ENCODE assay signal across 8 cellular contexts in the genomic region with DNA sequence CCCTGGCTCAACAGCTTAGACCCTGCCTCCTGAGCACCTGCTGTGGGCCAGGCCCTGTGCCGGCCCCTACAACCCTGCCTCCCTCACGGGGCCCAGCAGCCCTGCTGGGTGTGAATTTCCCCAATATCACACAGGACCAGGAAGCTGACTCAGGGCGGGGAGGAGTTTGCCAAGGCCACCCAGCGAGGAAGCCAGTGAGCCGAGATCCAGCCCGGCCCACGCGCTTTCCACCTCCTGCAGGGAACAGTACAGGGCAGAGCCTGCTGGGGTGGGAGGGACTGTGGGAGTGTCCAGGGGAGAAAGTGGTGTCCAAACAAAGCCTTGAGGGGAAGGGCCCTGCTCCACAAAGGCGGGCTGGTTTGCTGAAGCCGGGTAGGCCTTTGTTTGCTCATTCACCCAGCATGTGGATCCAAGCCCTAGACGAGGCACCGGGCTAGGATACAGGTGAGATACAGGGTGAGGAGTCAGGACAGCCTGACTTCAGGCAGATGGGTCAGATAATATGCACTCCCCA. TPM values are rescaled to one million over a fixed set of nuclear protein-coding genes. Genes with fewer than 3 reads are reported as not detected.
DNase-seq lines count a peak whose midpoint lies in the region; ATAC-seq, FAIRE-seq and TF ChIP-seq lines count a peak whose summit lies in the region.

No MANE protein-coding gene starts in this region.

- no peak overlapping the region for H3K4me3 Mint-ChIP-seq in CD4-positive, alpha-beta T cell
- H3K4me3 Mint-ChIP-seq in CD8-positive, alpha-beta T cell: no peak overlapping the region

- no peaks in the 10 kb centered on the region for H3K36me3 ChIP-seq in CD8-positive, alpha-beta T cell (ENCODE audit: insufficient read depth, low read length)

- H3K4me1 Mint-ChIP-seq in CD4-positive, alpha-beta T cell (ENCODE audit: low read depth): peaks cover under 1% of the 10 kb centered on the region
- no peaks in the 10 kb centered on the region for H3K4me1 Mint-ChIP-seq in CD8-positive, alpha-beta T cell (ENCODE audit: low read depth)

- H3K27me3 ChIP-seq in CD4-positive, alpha-beta T cell (ENCODE audit: control insufficient read depth, insufficient read depth, low read length): no peaks in the 10 kb centered on the region
- H3K27me3 ChIP-seq in CD8-positive, alpha-beta T cell (ENCODE audit: insufficient read depth, low read length): no peaks in the 10 kb centered on the region

- no peaks in the 10 kb centered on the region for H3K4me1 ChIP-seq in CD8-positive, alpha-beta T cell (ENCODE audit: insufficient read depth, low read length)

- intact Hi-C loops in CD4-positive, alpha-beta T cell (cut with DNase I, micrococcal nuclease): no loop called here
- intact Hi-C loops in CD8-positive, alpha-beta T cell (cut with DNase I, micrococcal nuclease): no loop called here

- FAIRE-seq in GM19239 (lab: Jason Lieb, UNC): no peak

- no peaks in the 10 kb centered on the region for H3K9me3 Mint-ChIP-seq in CD4-positive, alpha-beta T cell
- no peaks in the 10 kb centered on the region for H3K9me3 Mint-ChIP-seq in CD8-positive, alpha-beta T cell

- DNase-seq in EL (peak; percentile 98), NCI-H2196 treated with DMSO at 0.1 percent for 48 hours (lab: John Stamatoyannopoulos, UW; ENCODE audit: unreplicated experiment) (peak; percentile 59), choroid plexus epithelial cell (ENCODE audit: low read depth) (peak; percentile 97), left kidney (ENCODE audit: low read depth, low spot score) (peak; percentile 93), stromal cell of bone marrow (ENCODE audit: low read depth) (peak; percentile 77), GM19239 (ENCODE audit: insufficient read length, low spot score) (no peak)
- no peak for DNase-seq in CD4-positive, alpha-beta T cell
- DNase-seq in CD8-positive, alpha-beta T cell: no peak

- no peaks in the 10 kb centered on the region for H3K36me3 Mint-ChIP-seq in CD4-positive, alpha-beta T cell (ENCODE audit: low read depth)
- no peaks in the 10 kb centered on the region for H3K36me3 Mint-ChIP-seq in CD8-positive, alpha-beta T cell

- ATAC-seq in CD4-positive, alpha-beta T cell (ENCODE audit: poor library complexity): no peak
- no peak for ATAC-seq in CD8-positive, alpha-beta T cell

- H3K4me3 ChIP-seq in choroid plexus epithelial cell (ENCODE audit: low read depth, low read length): no peak overlapping the region
- H3K4me3 ChIP-seq in CD8-positive, alpha-beta T cell (ENCODE audit: low read depth, low read length): no peak overlapping the region

- CTCF ChIA-PET in CD4-positive, alpha-beta T cell (lab: Charles Lee): no interaction called here
- CTCF ChIA-PET in CD8-positive, alpha-beta T cell (lab: Charles Lee): no interaction called here

- no peaks in the 10 kb centered on the region for H3K9me3 ChIP-seq in CD4-positive, alpha-beta T cell (ENCODE audit: control insufficient read depth, low read length)
- H3K9me3 ChIP-seq in CD8-positive, alpha-beta T cell (ENCODE audit: low read length): no peaks in the 10 kb centered on the region

- no peak overlapping the region for H3K27ac Mint-ChIP-seq in CD4-positive, alpha-beta T cell
- H3K27ac Mint-ChIP-seq in CD8-positive, alpha-beta T cell: no peak overlapping the region

- no peak overlapping the region for H3K27ac ChIP-seq in CD4-positive, alpha-beta T cell (ENCODE audit: low read depth, low read length)
- H3K27ac ChIP-seq in CD8-positive, alpha-beta T cell (ENCODE audit: low read depth, low read length): no peak overlapping the region

- no peak for TF ChIP-seq CTCF in choroid plexus epithelial cell (conservative IDR thresholded peaks at IDR 0.05; ENCODE audit: low read depth, low read length)
- TF ChIP-seq CTCF in CD4-positive, alpha-beta T cell (IDR thresholded peaks at IDR 0.05): no peak
- TF ChIP-seq CTCF in CD8-positive, alpha-beta T cell (IDR thresholded peaks at IDR 0.05): no peak

- POLR2A ChIA-PET in CD4-positive, alpha-beta T cell (lab: Charles Lee): no interaction called here
- POLR2A ChIA-PET in CD8-positive, alpha-beta T cell (lab: Charles Lee): no interaction called here

- peaks cover 5% of the 10 kb centered on the region for H3K27me3 Mint-ChIP-seq in CD4-positive, alpha-beta T cell
- H3K27me3 Mint-ChIP-seq in CD8-positive, alpha-beta T cell (ENCODE audit: low read depth): peaks cover 5% of the 10 kb centered on the region

RNA-seq across cellular contexts. Expression of a gene that starts 26.8 kb away (rescaled TPM):
- total RNA-seq in CD4-positive, alpha-beta T cell: 1,000 to 10,000 TPM; 3,952 to 3,974 TPM
- total RNA-seq in CD8-positive, alpha-beta T cell: 1,000 to 10,000 TPM; 3,777 to 3,874 TPM

RNA-seq across cellular contexts. Expression of a gene that starts 47.8 kb away (rescaled TPM):
- total RNA-seq in CD4-positive, alpha-beta T cell: under 1 TPM; 0.45 to 0.69 TPM
- 1 to 10 TPM; 1.8 to 2.4 TPM for total RNA-seq in CD8-positive, alpha-beta T cell

RNA-seq across cellular contexts. Expression of a gene that starts 57.2 kb away (rescaled TPM):
- total RNA-seq in CD4-positive, alpha-beta T cell: under 1 TPM; 0.44 to 0.59 TPM
- 1 to 10 TPM; 1.9 to 2.6 TPM for total RNA-seq in CD8-positive, alpha-beta T cell

Comparison
In these comparisons a context has a peak if more than half of its experiments do, and no peak if none do; other contexts are left out.
1. DNase-seq: peak in EL (single experiment), NCI-H2196 treated with DMSO at 0.1 percent for 48 hours (single experiment), choroid plexus epithelial cell (single experiment), left kidney (single experiment) and stromal cell of bone marrow (single experiment); none in GM19239 (single experiment), CD4-positive, alpha-beta T cell (0 of 10) and CD8-positive, alpha-beta T cell (0 of 7).